Comparison of ENCODE assay signal across 1 cellular context in genomic region chr9:68739631-68740174, GRCh38.
TF ChIP-seq lines count a peak whose summit lies in the region.

No MANE protein-coding gene starts in this region.

TF ChIP-seq in HepG2, 621 proteins besides CTCF, POLR2A, EP300 and RAD21 (continued from another document and continues in another):
- peak; percentile 50; the same call in 1 of the 2 replicates for TF ChIP-seq ZNF792 (CRISPR knock-in tag; IDR thresholded peaks at IDR 0.05)
- no peak for TF ChIP-seq AFF4 (CRISPR knock-in tag; IDR thresholded peaks at IDR 0.05)
- no peak for TF ChIP-seq CREBL2 (CRISPR knock-in tag; IDR thresholded peaks at IDR 0.05; ENCODE audit: borderline replicate concordance)
- TF ChIP-seq RXRB (CRISPR knock-in tag; IDR thresholded peaks at IDR 0.05; ENCODE audit: borderline replicate concordance): peak; percentile 91
- TF ChIP-seq ZBTB1 (CRISPR knock-in tag; IDR thresholded peaks at IDR 0.05; ENCODE audit: borderline replicate concordance): no peak
- TF ChIP-seq HDAC1 (CRISPR knock-in tag; IDR thresholded peaks at IDR 0.05): peak; percentile 67
- TF ChIP-seq SP1 (IDR thresholded peaks at IDR 0.05): no peak
- TF ChIP-seq SP1 (CRISPR knock-in tag; IDR thresholded peaks at IDR 0.05): no peak
- TF ChIP-seq KAT8 (CRISPR knock-in tag; IDR thresholded peaks at IDR 0.05): peak; percentile 29; the same call in 1 of the 2 replicates
- TF ChIP-seq THAP11 (CRISPR knock-in tag; IDR thresholded peaks at IDR 0.05): no peak
- TF ChIP-seq NFYC (CRISPR knock-in tag; IDR thresholded peaks at IDR 0.05): no peak
- TF ChIP-seq CBX5 (CRISPR knock-in tag; IDR thresholded peaks at IDR 0.05; ENCODE audit: borderline replicate concordance): no peak
- TF ChIP-seq DRAP1 (CRISPR knock-in tag; IDR thresholded peaks at IDR 0.05): no peak; the same call in 1 of the 2 replicates
- no peak for TF ChIP-seq ZKSCAN1 (IDR thresholded peaks at IDR 0.05; ENCODE audit: low read length)
- no peak for TF ChIP-seq ZFYVE20 (CRISPR knock-in tag; IDR thresholded peaks at IDR 0.05; ENCODE audit: borderline replicate concordance, low read depth)
- no peak; the same call in 1 of the 2 replicates for TF ChIP-seq ZSCAN5A (CRISPR knock-in tag; IDR thresholded peaks at IDR 0.05; ENCODE audit: borderline replicate concordance)
- peak; percentile 26; the same call in 1 of the 2 replicates for TF ChIP-seq MYC (CRISPR knock-in tag; IDR thresholded peaks at IDR 0.05; ENCODE audit: borderline replicate concordance)
- no peak for TF ChIP-seq NFYB (CRISPR knock-in tag; IDR thresholded peaks at IDR 0.05)
- TF ChIP-seq YY1 (IDR thresholded peaks at IDR 0.05; ENCODE audit: insufficient read depth, insufficient replicate concordance, low read depth, low read length): no peak
- no peak for TF ChIP-seq DMTF1 (CRISPR knock-in tag; IDR thresholded peaks at IDR 0.05)
- no peak for TF ChIP-seq ZNF557 (CRISPR knock-in tag; IDR thresholded peaks at IDR 0.05)
- peak; percentile 57; the same call in 1 of the 2 replicates for TF ChIP-seq UBTF (CRISPR knock-in tag; IDR thresholded peaks at IDR 0.05)
- TF ChIP-seq MYPOP (CRISPR knock-in tag; IDR thresholded peaks at IDR 0.05): no peak
- TF ChIP-seq ZNF558 (CRISPR knock-in tag; IDR thresholded peaks at IDR 0.05; ENCODE audit: borderline replicate concordance): no peak
- TF ChIP-seq ZNF598 (CRISPR knock-in tag; IDR thresholded peaks at IDR 0.05; ENCODE audit: borderline replicate concordance): 0 out of 2 replicates have a peak, but pooled peaks have one; percentile 42
- TF ChIP-seq FOSL1 (CRISPR knock-in tag; IDR thresholded peaks at IDR 0.05; ENCODE audit: borderline replicate concordance): no peak
- TF ChIP-seq DZIP1 (CRISPR knock-in tag; IDR thresholded peaks at IDR 0.05): no peak
- no peak for TF ChIP-seq NCOA5 (CRISPR knock-in tag; IDR thresholded peaks at IDR 0.05)
- TF ChIP-seq DBP (CRISPR knock-in tag; IDR thresholded peaks at IDR 0.05; ENCODE audit: not compliant biosample characterization): no peak
- no peak for TF ChIP-seq SIN3B (IDR thresholded peaks at IDR 0.05; ENCODE audit: low read length)
- TF ChIP-seq ZNF143 (CRISPR knock-in tag; IDR thresholded peaks at IDR 0.05): no peak
- TF ChIP-seq ZGPAT (CRISPR knock-in tag; IDR thresholded peaks at IDR 0.05): no peak; the same call in 1 of the 2 replicates
- no peak for TF ChIP-seq SP140L (CRISPR knock-in tag; IDR thresholded peaks at IDR 0.05; ENCODE audit: borderline replicate concordance)
- TF ChIP-seq ZNF512B (CRISPR knock-in tag; IDR thresholded peaks at IDR 0.05; ENCODE audit: borderline replicate concordance): no peak
- no peak for TF ChIP-seq ZNF839 (CRISPR knock-in tag; IDR thresholded peaks at IDR 0.05; ENCODE audit: borderline replicate concordance)
- TF ChIP-seq ATF7-NPFF (CRISPR knock-in tag; IDR thresholded peaks at IDR 0.05; ENCODE audit: low read depth): no peak
- TF ChIP-seq ZBTB8A (CRISPR knock-in tag; IDR thresholded peaks at IDR 0.05; ENCODE audit: borderline replicate concordance, low read depth): no peak
- TF ChIP-seq DDIT3 (CRISPR knock-in tag; IDR thresholded peaks at IDR 0.05): no peak
- no peak for TF ChIP-seq SALL2 (CRISPR knock-in tag; IDR thresholded peaks at IDR 0.05)
- TF ChIP-seq CENPT (CRISPR knock-in tag; IDR thresholded peaks at IDR 0.05; ENCODE audit: low read depth): no peak
- no peak for TF ChIP-seq NBN (conservative IDR thresholded peaks at IDR 0.05)
- TF ChIP-seq CHD2 (IDR thresholded peaks at IDR 0.05; ENCODE audit: low read depth, low read length): no peak
